Comparison of ENCODE assay signal across 13 cellular contexts in the genomic region with DNA sequence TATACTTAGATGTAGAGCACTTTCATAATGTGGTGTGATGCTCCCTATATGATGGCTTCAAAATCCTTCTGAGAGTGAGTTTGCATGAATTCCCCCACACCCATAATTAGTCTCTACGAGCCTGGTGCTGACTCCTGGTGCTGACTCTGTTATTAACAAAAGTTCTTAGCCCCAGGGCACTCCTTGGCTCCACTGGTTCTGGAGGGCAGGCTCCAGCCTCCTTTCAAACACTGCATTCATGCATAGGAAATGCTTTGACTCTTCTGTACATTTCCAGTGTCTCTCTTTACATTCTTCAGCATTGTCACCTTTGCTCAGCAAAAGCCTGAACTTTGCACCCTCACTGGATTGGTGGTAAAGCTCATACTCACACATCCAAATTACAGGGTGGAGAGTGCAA.
A peak's percentile ranks its signal among the peaks of the same experiment; 100 is the strongest.
DNase-seq lines count a peak whose midpoint lies in the region; ATAC-seq, FAIRE-seq and TF ChIP-seq lines count a peak whose summit lies in the region.
"Had no signal": no experiment of that assay in that cellular context is flagged by ENCODE, and none has a peak within 500 bp of the region (broad histone marks: within the 10 kb centered on the region; RNA-seq: fewer than 3 reads in every experiment).

No MANE protein-coding gene starts in this region.

- no peaks in the 10 kb centered on the region for H3K36me3 Mint-ChIP-seq in WTC11
- no peaks in the 10 kb centered on the region for H3K36me3 Mint-ChIP-seq in activated CD8-positive, alpha-beta T cell treated with anti-CD3 and anti-CD28 coated beads for 36 hours (ENCODE audit: low read depth)
- H3K36me3 Mint-ChIP-seq: CD8-positive, alpha-beta memory T cell had no signal

- no peak overlapping the region for H3K4me3 Mint-ChIP-seq in WTC11
- H3K4me3 Mint-ChIP-seq in activated CD8-positive, alpha-beta T cell treated with anti-CD3 and anti-CD28 coated beads for 36 hours: no peak overlapping the region
- H3K4me3 Mint-ChIP-seq: CD8-positive, alpha-beta memory T cell had no signal

- CTCF ChIA-PET in HepG2 (lab: Yijun Ruan, JAX; ENCODE audit: low intra/inter-chr PET ratio, low total read pairs): no interaction called here
- CTCF ChIA-PET in WTC11 (lab: Charles Lee): no interaction called here
- CTCF ChIA-PET in activated CD8-positive, alpha-beta T cell treated with anti-CD3 and anti-CD28 coated beads for 36 hours (lab: Charles Lee): no interaction called here

- intact Hi-C loops in HepG2 (cut with micrococcal nuclease; ENCODE audit: unreplicated experiment) (no loop called here), right lobe of liver (cut with DNase I) (no loop called here)
- intact Hi-C loops in activated CD8-positive, alpha-beta T cell treated with anti-CD3 and anti-CD28 coated beads for 36 hours (cut with micrococcal nuclease): no loop called here

- DNase-seq in HepG2 (ENCODE audit: low spot score) (no peak), right lobe of liver (no peak), WTC11 (ENCODE audit: low spot score) (no peak), small intestine (peak; percentile 32), AG08395 (ENCODE audit: low spot score) (no peak)
- no peak for DNase-seq in activated CD8-positive, alpha-beta T cell treated with anti-CD3 and anti-CD28 coated beads for 36 hours
- DNase-seq in activated CD8-positive, alpha-beta memory T cell treated with anti-CD3 and anti-CD28 coated beads, Interleukin-2, amount 50 U/mL, for 4 hours: no peak
- DNase-seq: CD8-positive, alpha-beta memory T cell; DND-41; H7 had no signal

- no peaks in the 10 kb centered on the region for H4K20me1 ChIP-seq in HepG2 (ENCODE audit: insufficient read depth, low read length)

- TF ChIP-seq EP300 in HepG2 (IDR thresholded peaks at IDR 0.05; ENCODE audit: low read depth in 2 of 2, low read length in 2 of 2): no peak
- TF ChIP-seq EP300 in HepG2 (CRISPR knock-in tag; IDR thresholded peaks at IDR 0.05; ENCODE audit: borderline replicate concordance): no peak

- TF ChIP-seq POLR2A in HepG2 (IDR thresholded peaks at IDR 0.05; ENCODE audit: insufficient read depth in 1 of 2, low read depth in 2 of 2, low read length in 2 of 2) (no peak), right lobe of liver (IDR thresholded peaks at IDR 0.05) (no peak)

- no peaks in the 10 kb centered on the region for H3K4me1 ChIP-seq in HepG2 (ENCODE audit: insufficient read depth, low read length)
- H3K4me1 ChIP-seq in right lobe of liver: no peaks in the 10 kb centered on the region
- peaks cover 0 to 5% (median 3%) of the 10 kb centered on the region in 4 donors for H3K4me1 ChIP-seq in liver (ENCODE audit: control insufficient read depth in 4 of 4, insufficient read depth in 4 of 4, low read length in 3 of 4)
- H3K4me1 ChIP-seq in small intestine (ENCODE audit: control insufficient read depth in 2 of 2, insufficient read depth in 1 of 2, low read depth in 1 of 2, low read length in 1 of 2): no peaks in the 10 kb centered on the region

- no peaks in the 10 kb centered on the region for H3K9me3 Mint-ChIP-seq in WTC11
- no peaks in the 10 kb centered on the region for H3K9me3 Mint-ChIP-seq in activated CD8-positive, alpha-beta T cell treated with anti-CD3 and anti-CD28 coated beads for 36 hours
- H3K9me3 Mint-ChIP-seq: CD8-positive, alpha-beta memory T cell had no signal

- H3K9ac ChIP-seq in HepG2 (ENCODE audit: insufficient read depth, low read depth, low read length): no peak overlapping the region
- no peak overlapping the region for H3K9ac ChIP-seq in liver (ENCODE audit: low read depth in 1 of 2, low read length in 2 of 2)

- no peak overlapping the region for H3K27ac Mint-ChIP-seq in WTC11
- H3K27ac Mint-ChIP-seq in activated CD8-positive, alpha-beta T cell treated with anti-CD3 and anti-CD28 coated beads for 36 hours: no peak overlapping the region
- H3K27ac Mint-ChIP-seq: CD8-positive, alpha-beta memory T cell had no signal

- H3K79me2 ChIP-seq in HepG2 (ENCODE audit: insufficient read depth, low read length): no peaks in the 10 kb centered on the region

- in situ Hi-C loops in HepG2 (cut with HindIII; ENCODE audit: extremely low pct_ligation_motif_present, low pct_unique_long_range_greater_than_20kb): no loop called here

- no peak overlapping the region for H2AFZ ChIP-seq in HepG2 (ENCODE audit: low read length)

- no peak for TF ChIP-seq RAD21 in HepG2 (CRISPR knock-in tag; IDR thresholded peaks at IDR 0.05)
- TF ChIP-seq RAD21 in liver (IDR thresholded peaks at IDR 0.05): no peak

- H3K4me2 ChIP-seq in HepG2 (ENCODE audit: low read depth, low read length): no peak overlapping the region

- no peaks in the 10 kb centered on the region for H3K27me3 ChIP-seq in HepG2 (ENCODE audit: control insufficient read depth in 1 of 2, insufficient read depth in 2 of 2, low read length in 2 of 2)
- H3K27me3 ChIP-seq in right lobe of liver: no peaks in the 10 kb centered on the region
- no peaks in the 10 kb centered on the region for H3K27me3 ChIP-seq in liver (ENCODE audit: control insufficient read depth in 4 of 4, insufficient read depth in 4 of 4, low read length in 3 of 4)
- no peaks in the 10 kb centered on the region for H3K27me3 ChIP-seq in small intestine (ENCODE audit: control insufficient read depth in 2 of 2, insufficient read depth in 2 of 2, low read length in 2 of 2)

- H3K27me3 Mint-ChIP-seq in WTC11 (ENCODE audit: low read depth): no peaks in the 10 kb centered on the region
- peaks cover 16% of the 10 kb centered on the region for H3K27me3 Mint-ChIP-seq in activated CD8-positive, alpha-beta T cell treated with anti-CD3 and anti-CD28 coated beads for 36 hours

- no peaks in the 10 kb centered on the region for H3K36me3 ChIP-seq in HepG2 (replicated peaks in 1 of 2; ENCODE audit: control insufficient read depth in 1 of 2, insufficient read depth in 2 of 2, low read length in 2 of 2)
- H3K36me3 ChIP-seq in right lobe of liver: no peaks in the 10 kb centered on the region
- H3K36me3 ChIP-seq in liver (ENCODE audit: control insufficient read depth in 4 of 4, insufficient read depth in 3 of 4, low read depth in 1 of 4, low read length in 3 of 4): no peaks in the 10 kb centered on the region
- H3K36me3 ChIP-seq in small intestine (ENCODE audit: control insufficient read depth in 2 of 2, insufficient read depth in 2 of 2, low read length in 2 of 2): peaks cover 0 to under 1% of the 10 kb centered on the region in 2 donors

- FAIRE-seq in HepG2 (lab: Jason Lieb, UNC) (no peak), small intestine (lab: Jason Lieb, UNC) (no peak)
- FAIRE-seq: A204.1 had no signal

- H3K4me1 Mint-ChIP-seq in WTC11: peaks cover 35% of the 10 kb centered on the region
- H3K4me1 Mint-ChIP-seq in activated CD8-positive, alpha-beta T cell treated with anti-CD3 and anti-CD28 coated beads for 36 hours (ENCODE audit: low read depth): no peaks in the 10 kb centered on the region
- H3K4me1 Mint-ChIP-seq: CD8-positive, alpha-beta memory T cell had no signal

- H3K9me3 ChIP-seq in HepG2 (ENCODE audit: low read length): no peaks in the 10 kb centered on the region
- H3K9me3 ChIP-seq in right lobe of liver: no peaks in the 10 kb centered on the region
- H3K9me3 ChIP-seq in liver (ENCODE audit: control insufficient read depth in 4 of 4, low read length in 3 of 4): no peaks in the 10 kb centered on the region
- no peaks in the 10 kb centered on the region for H3K9me3 ChIP-seq in small intestine (ENCODE audit: control insufficient read depth, low read depth)
- H3K9me3 ChIP-seq: Caco-2 had no signal

- TF ChIP-seq CTCF in HepG2 (CRISPR knock-in tag; IDR thresholded peaks at IDR 0.05): no peak
- no peak for TF ChIP-seq CTCF in right lobe of liver (IDR thresholded peaks at IDR 0.05)
- TF ChIP-seq CTCF in WTC11 (IDR thresholded peaks at IDR 0.05): no peak
- TF ChIP-seq CTCF in liver (IDR thresholded peaks at IDR 0.05; ENCODE audit: low read depth, low read length, missing input control): no peak
- TF ChIP-seq CTCF in activated CD8-positive, alpha-beta T cell treated with anti-CD3 and anti-CD28 coated beads for 36 hours (IDR thresholded peaks at IDR 0.05): no peak

- H3K27ac ChIP-seq in HepG2 (ENCODE audit: extremely low read length, insufficient read depth, low read length) (no peak overlapping the region), right lobe of liver (no peak overlapping the region), liver (ENCODE audit: low read depth in 1 of 2, low read length in 2 of 2) (no peak overlapping the region), small intestine (ENCODE audit: low read depth in 1 of 2, low read length in 1 of 2) (no peak overlapping the region)

- ATAC-seq in HepG2 (no peak), right lobe of liver (no peak), WTC11 (peak; percentile 52; the same call in 1 of the 2 replicates)
- no peak for ATAC-seq in activated CD8-positive, alpha-beta T cell treated with anti-CD3 and anti-CD28 coated beads for 36 hours

- POLR2A ChIA-PET in HepG2 (lab: Yijun Ruan, JAX): no interaction called here
- POLR2A ChIA-PET in WTC11 (lab: Charles Lee): no interaction called here
- POLR2A ChIA-PET in activated CD8-positive, alpha-beta T cell treated with anti-CD3 and anti-CD28 coated beads for 36 hours (lab: Charles Lee): interaction anchor here (0.7 kb wide), 1 partner anchor 10 kb away, joined by 3 read pairs; no protein-coding TSS in a partner anchor

- BruUV-seq in HepG2 (replicated peaks; lab: Mats Ljungman, UMichigan): no TSS peak

- WGBS in HepG2 (ENCODE audit: low lambda C conversion rate): 0% methylated on average over 1 of the region's 1 CpG
- WGBS in right lobe of liver (ENCODE audit: insufficient coverage, low coverage, low lambda C conversion rate, missing lambda C conversion rate): no CpG with 5 or more reads among the region's 1 CpG
- WGBS in liver: 87% methylated on average over 1 of the region's 1 CpG
- WGBS in small intestine, 3 donors: 50 to 67% (median 64%) methylated on average over 1 of the region's 1 CpG

- no peak overlapping the region for H3K4me3 ChIP-seq in HepG2 (replicated peaks in 1 of 3; ENCODE audit: insufficient read depth in 1 of 3, low read depth in 2 of 3, low read length in 3 of 3)
- H3K4me3 ChIP-seq in right lobe of liver: no peak overlapping the region
- no peak overlapping the region for H3K4me3 ChIP-seq in liver (ENCODE audit: low read depth in 1 of 3, low read length in 3 of 3)
- no peak overlapping the region for H3K4me3 ChIP-seq in small intestine (ENCODE audit: low read depth in 1 of 2, low read length in 2 of 2)

TF ChIP-seq in WTC11, 78 proteins besides CTCF, POLR2A, EP300 and RAD21 (continues in another document):
- TF ChIP-seq ZNF219 (CRISPR knock-in tag; IDR thresholded peaks at IDR 0.05; ENCODE audit: borderline replicate concordance): no peak

TF ChIP-seq in liver, 16 proteins besides CTCF, POLR2A, EP300 and RAD21:
- TF ChIP-seq HNF4A (conservative IDR thresholded peaks at IDR 0.05) (peak; percentile 4 to 23), NR2F2 (IDR thresholded peaks at IDR 0.05) (no peak)
